In genomic region chr5:170585278-170585677, GRCh38 we compare ENCODE assay signal across 24 cellular contexts.
DNase-seq lines count a peak whose midpoint lies in the region; ATAC-seq and TF ChIP-seq lines count a peak whose summit lies in the region.
"Had no signal": no experiment of that assay in that cellular context is flagged by ENCODE, and none has a peak within 500 bp of the region (broad histone marks: within the 10 kb centered on the region; RNA-seq: fewer than 3 reads in every experiment).

No MANE protein-coding gene starts in this region.

- H3K4me1 Mint-ChIP-seq in osteocyte (ENCODE audit: unreplicated experiment) = peaks cover 22% of the 10 kb centered on the region
- H3K4me1 Mint-ChIP-seq: IgD-negative memory B cell had no signal

- no peak overlapping the region for H2AFZ ChIP-seq in hepatocyte

- H3K36me3 ChIP-seq in HEK293 (ENCODE audit: control insufficient read depth in 2 of 2, insufficient read depth in 1 of 2, low read length in 2 of 2) = no peaks in the 10 kb centered on the region
- H3K36me3 ChIP-seq in hepatocyte (replicated peaks; ENCODE audit: insufficient read depth, low read depth) = no peaks in the 10 kb centered on the region
- H3K36me3 ChIP-seq: BLaER1 treated with 17β-estradiol and CSF1 and Interleukin-3, amounts not matched to agents 10 nM and 100 nM had no signal

- H3K4me1 ChIP-seq in HEK293 (ENCODE audit: control insufficient read depth, insufficient read depth, low read length) (no peaks in the 10 kb centered on the region), hepatocyte (ENCODE audit: insufficient read depth) (no peaks in the 10 kb centered on the region)
- H3K4me1 ChIP-seq: BLaER1 treated with 17β-estradiol and CSF1 and Interleukin-3, amounts not matched to agents 10 nM and 100 nM had no signal

- DNase-seq in NCI-H69 (lab: John Stamatoyannopoulos, UW) = peak; percentile 84
- DNase-seq in epithelial cell of esophagus (ENCODE audit: low read depth) = peak; percentile 34
- DNase-seq in osteocyte (ENCODE audit: extremely low spot score, unreplicated experiment) = no peak
- DNase-seq in hepatocyte (ENCODE audit: low spot score) = no peak
- no peak for DNase-seq in DMS 273 treated with DMSO at 0.1 percent for 48 hours (lab: John Stamatoyannopoulos, UW)
- DNase-seq: Calu3; CD8-positive, alpha-beta T cell; DMS53; Karpas-422; MM.1S; NCI-H1092; NCI-H146; NCI-H2029 treated with DMSO at 0.1 percent for 48 hours; NCI-H2171 treated with DMSO at 0.1 percent for 48 hours; NCI-H510A; NCI-H82; OCI-M1; SHP77 treated with DMSO at 0.1 percent for 48 hours had no signal

- H3K4me3 Mint-ChIP-seq in osteocyte (ENCODE audit: unreplicated experiment) = no peak overlapping the region
- H3K4me3 Mint-ChIP-seq: CD8-positive, alpha-beta T cell; IgD-negative memory B cell had no signal

- no peaks in the 10 kb centered on the region for H3K27me3 ChIP-seq in hepatocyte
- H3K27me3 ChIP-seq: BLaER1 treated with 17β-estradiol and CSF1 and Interleukin-3, amounts not matched to agents 10 nM and 100 nM had no signal

- no peak for TF ChIP-seq CTCF in HEK293 (tag by site-specific recombination; IDR thresholded peaks at IDR 0.05)
- no peak for TF ChIP-seq CTCF in epithelial cell of esophagus (IDR thresholded peaks at IDR 0.05; ENCODE audit: insufficient read depth, low read depth, low read length, missing control alignments)
- no peak for TF ChIP-seq CTCF in osteocyte (IDR thresholded peaks at IDR 0.05)
- TF ChIP-seq CTCF in hepatocyte (IDR thresholded peaks at IDR 0.05; ENCODE audit: poor library complexity) = no peak

- WGBS in hepatocyte (ENCODE audit: low lambda C conversion rate, missing lambda C conversion rate) = 70% methylated on average over 7 of the region's 8 CpGs

- no peak overlapping the region for H3K4me2 ChIP-seq in hepatocyte
- H3K4me2 ChIP-seq: BLaER1 treated with 17β-estradiol and CSF1 and Interleukin-3, amounts not matched to agents 10 nM and 100 nM had no signal

- CTCF ChIA-PET in HEK293 (lab: Yijun Ruan, JAX) = no interaction called here

- no peaks in the 10 kb centered on the region for H3K9me2 ChIP-seq in hepatocyte (replicated peaks; ENCODE audit: insufficient read depth)

- H3K36me3 Mint-ChIP-seq in osteocyte (ENCODE audit: unreplicated experiment) = no peaks in the 10 kb centered on the region
- H3K36me3 Mint-ChIP-seq: CD8-positive, alpha-beta T cell had no signal

- no peaks in the 10 kb centered on the region for H3K9me3 Mint-ChIP-seq in osteocyte (ENCODE audit: unreplicated experiment)
- H3K9me3 Mint-ChIP-seq: CD8-positive, alpha-beta T cell had no signal

- POLR2A ChIA-PET in HEK293 (lab: Yijun Ruan, JAX) = no interaction called here

- H3K9me3 ChIP-seq in HEK293 (ENCODE audit: control insufficient read depth, insufficient read depth, low read depth, low read length) (no peaks in the 10 kb centered on the region), hepatocyte (ENCODE audit: low read depth) (no peaks in the 10 kb centered on the region)
- H3K9me3 ChIP-seq: BLaER1 treated with 17β-estradiol and CSF1 and Interleukin-3, amounts not matched to agents 10 nM and 100 nM had no signal

- no peak for ATAC-seq in HG02759 (IDR thresholded peaks at IDR 0.05; ENCODE audit: unreplicated experiment)
- ATAC-seq: CD8-positive, alpha-beta T cell; SK-N-SH treated with all-trans-retinoic acid at 6 μM for 48 hours had no signal

- H3K4me3 ChIP-seq in HEK293 (ENCODE audit: low read depth, low read length) (no peak overlapping the region), epithelial cell of esophagus (ENCODE audit: low read length) (no peak overlapping the region), hepatocyte (no peak overlapping the region)
- H3K4me3 ChIP-seq: BLaER1 treated with 17β-estradiol and CSF1 and Interleukin-3, amounts not matched to agents 10 nM and 100 nM had no signal

- no peaks in the 10 kb centered on the region for H3K79me2 ChIP-seq in hepatocyte

- no peak overlapping the region for H3K27ac ChIP-seq in HEK293 (ENCODE audit: extremely low read depth, low read depth, low read length)
- no peak overlapping the region for H3K27ac ChIP-seq in hepatocyte
- H3K27ac ChIP-seq: BLaER1 treated with 17β-estradiol and CSF1 and Interleukin-3, amounts not matched to agents 10 nM and 100 nM; HL-60 had no signal

- no peaks in the 10 kb centered on the region for H3K27me3 Mint-ChIP-seq in osteocyte (ENCODE audit: unreplicated experiment)

- no peaks in the 10 kb centered on the region for H4K20me1 ChIP-seq in hepatocyte (ENCODE audit: insufficient read depth, poor library complexity, severe bottlenecking)
- H4K20me1 ChIP-seq: BLaER1 treated with 17β-estradiol and CSF1 and Interleukin-3, amounts not matched to agents 10 nM and 100 nM had no signal

- H3K27ac Mint-ChIP-seq in osteocyte (ENCODE audit: unreplicated experiment) = peak overlapping the region; percentile 73
- H3K27ac Mint-ChIP-seq: CD8-positive, alpha-beta T cell; IgD-negative memory B cell had no signal

TF ChIP-seq in HEK293, 187 proteins besides CTCF, POLR2A, EP300 and RAD21:
- TF ChIP-seq EGR2 (tag by site-specific recombination; IDR thresholded peaks at IDR 0.05; ENCODE audit: low read depth) = 0 out of 2 replicates have a peak, but pooled peaks have one; percentile 18
- TF ChIP-seq ZNF416 (tag by site-specific recombination; IDR thresholded peaks at IDR 0.05) = no peak
- TF ChIP-seq GLIS2 (tag by site-specific recombination; IDR thresholded peaks at IDR 0.05) = no peak
- no peak for TF ChIP-seq REPIN1 (tag by site-specific recombination; IDR thresholded peaks at IDR 0.05; ENCODE audit: low read depth)

Comparison
In these comparisons a context has a peak if more than half of its experiments do, and no peak if none do; other contexts are left out.
1. DNase-seq: peak in NCI-H69 (single experiment) and epithelial cell of esophagus (single experiment); none in osteocyte (single experiment), hepatocyte (single experiment) and DMS 273 treated with DMSO at 0.1 percent for 48 hours (single experiment).